8 cellular contexts compared by ENCODE assay signal in the genomic region with DNA sequence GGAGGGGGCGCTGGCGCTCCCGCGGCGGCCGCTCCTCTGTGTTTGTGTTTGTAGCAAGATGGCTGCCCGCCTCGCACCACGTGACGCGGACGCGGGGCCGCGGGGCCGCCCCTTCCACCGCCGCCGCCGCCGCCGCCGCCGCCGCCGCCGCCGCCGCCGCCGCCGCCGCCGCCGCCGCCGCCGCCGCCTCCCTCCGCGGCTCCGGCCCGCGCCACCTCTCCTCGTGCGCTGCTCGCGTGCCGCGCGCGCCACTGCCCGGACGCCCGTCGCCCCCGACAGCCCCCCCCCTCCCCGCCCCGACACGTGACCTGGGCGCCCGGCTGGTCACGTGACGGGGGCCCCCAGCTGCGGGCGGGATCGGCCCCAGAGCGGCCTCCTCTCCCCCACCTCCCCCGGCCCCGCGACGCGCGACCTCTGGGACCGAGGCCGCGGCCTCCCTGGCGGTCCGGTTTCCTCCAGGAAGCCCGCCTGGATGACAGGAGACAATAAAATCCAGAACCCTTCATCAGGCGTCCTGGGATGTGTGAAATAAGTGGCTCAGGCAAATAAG. TPM values are rescaled to one million over a fixed set of nuclear protein-coding genes. Genes with fewer than 3 reads are reported as not detected.
DNase-seq lines count a peak whose midpoint lies in the region; ATAC-seq and TF ChIP-seq lines count a peak whose summit lies in the region.

Gene GIGYF1, minus strand, starts transcription at position 55 of the 550 bp plus-strand sequence. CDS start 6,012 bp downstream, outside the sequence.

- peak within 1 kb of the TSS; percentile 91 for H3K4me3 ChIP-seq in WERI-Rb-1 (ENCODE audit: low read depth, low read length)
- peak within 1 kb of the TSS; percentile 73 to 74 for H3K4me3 ChIP-seq in cardiac fibroblast (replicated peaks in 1 of 2; ENCODE audit: low read depth in 2 of 2, low read length in 2 of 2)
- peak within 1 kb of the TSS; percentile 67 to 84 (median 83) for H3K4me3 ChIP-seq in skeletal muscle tissue (ENCODE audit: low read length in 3 of 3)

- H3K27ac ChIP-seq in WERI-Rb-1, result peak within 1 kb of the TSS; percentile 86
- H3K27ac ChIP-seq in skeletal muscle tissue (ENCODE audit: low read depth, low read length), result peak within 1 kb of the TSS; percentile 47

- H3K36me3 ChIP-seq in WERI-Rb-1 (peaks cover 26% of the 10 kb centered on the region), skeletal muscle tissue (ENCODE audit: control insufficient read depth in 3 of 3, insufficient read depth in 3 of 3, low read length in 3 of 3) (peaks cover 0 to 9% (median 6%) of the 10 kb centered on the region in 3 donors)

- H3K9me3 ChIP-seq in WERI-Rb-1 (ENCODE audit: severe bottlenecking) (no peaks in the 10 kb centered on the region), skeletal muscle tissue (ENCODE audit: control insufficient read depth in 3 of 3, low read length in 3 of 3) (no peaks in the 10 kb centered on the region)

- ATAC-seq in GM21723 (IDR thresholded peaks at IDR 0.05; ENCODE audit: unreplicated experiment), result no peak

- DNase-seq in DMS79 treated with DMSO at 0.1 percent for 48 hours (lab: John Stamatoyannopoulos, UW) (peak; percentile 40), H4 (ENCODE audit: low spot score) (peak; percentile 58), NCI-H146 (lab: John Stamatoyannopoulos, UW) (peak; percentile 78), WERI-Rb-1 (peak; percentile 70), cardiac fibroblast (ENCODE audit: low read depth in 2 of 2) (peak; percentile 52 to 72), iPS-NIHi7 (ENCODE audit: extremely low spot score) (peak; percentile 82)

- H3K9ac ChIP-seq in skeletal muscle tissue (ENCODE audit: low read depth in 1 of 3, low read length in 3 of 3), result peak within 1 kb of the TSS; percentile 78 to 91 (median 83)

- TF ChIP-seq CTCF in WERI-Rb-1 (IDR thresholded peaks at IDR 0.05; ENCODE audit: low read depth, low read length) (no peak), cardiac fibroblast (IDR thresholded peaks at IDR 0.05; ENCODE audit: low read depth, low read length) (no peak)

- H3K4me1 ChIP-seq in skeletal muscle tissue (ENCODE audit: control insufficient read depth in 3 of 3, insufficient read depth in 3 of 3, low read length in 3 of 3), result peaks cover 35 to 39% (median 36%) of the 10 kb centered on the region in 3 donors

- peaks cover 2% of the 10 kb centered on the region for H3K27me3 ChIP-seq in WERI-Rb-1 (ENCODE audit: insufficient read depth, low read depth, severe bottlenecking)
- H3K27me3 ChIP-seq in skeletal muscle tissue (ENCODE audit: control insufficient read depth in 3 of 3, insufficient read depth in 3 of 3, low read length in 3 of 3), result no peaks in the 10 kb centered on the region

RNA-seq across cellular contexts. Expression of gene GIGYF1, which starts in this region (rescaled TPM):
- 2.6 and 4.1 TPM in 2 replicates for total RNA-seq in H4 (2014; rRNA removed; shearing (Covaris generic))
- 12.0 TPM for total RNA-seq in skeletal muscle tissue
